ENCODE assay signal across 9 cellular contexts in the genomic region with DNA sequence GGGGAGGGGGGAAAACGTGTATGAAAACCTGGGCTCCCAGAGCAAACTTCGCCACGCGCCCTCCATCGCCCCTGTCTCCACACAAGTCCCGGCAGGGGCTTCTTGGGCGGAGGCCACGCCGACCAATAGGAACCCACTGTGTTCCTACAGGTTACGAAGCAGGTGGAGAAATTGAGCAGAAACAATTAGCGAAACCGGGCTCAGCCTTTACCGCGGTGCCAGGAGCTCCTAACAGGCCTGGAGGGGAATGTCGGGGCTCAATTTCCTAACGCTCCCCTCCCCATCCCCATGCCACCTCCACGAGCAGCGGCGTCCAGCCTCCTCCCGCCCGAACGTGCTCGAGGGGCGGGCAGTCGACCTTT. TPM values are rescaled to one million over a fixed set of nuclear protein-coding genes. Genes with fewer than 3 reads are reported as not detected.
DNase-seq lines count a peak whose midpoint lies in the region; ATAC-seq and TF ChIP-seq lines count a peak whose summit lies in the region.
"Had no signal": no experiment of that assay in that cellular context is flagged by ENCODE, and none has a peak within 500 bp of the region (broad histone marks: within the 10 kb centered on the region; RNA-seq: fewer than 3 reads in every experiment).

No MANE protein-coding gene starts in this region.

- no peak for ATAC-seq in activated CD8-positive, alpha-beta memory T cell treated with anti-CD3 and anti-CD28 coated beads, Interleukin-2, amount 10 ng/mL, durations not matched to agents 7 days and 5 days
- no peak for ATAC-seq in PC-3

- no peak overlapping the region for H3K4me3 Mint-ChIP-seq in activated CD8-positive, alpha-beta memory T cell treated with anti-CD3 and anti-CD28 coated beads, Interleukin-2, amount 10 ng/mL, durations not matched to agents 7 days and 5 days

- intact Hi-C loops in colonic mucosa (cut with DNase I) (no loop called here), PC-3 (cut with micrococcal nuclease) (no loop called here)

- H3K4me1 ChIP-seq in BE2C = no peaks in the 10 kb centered on the region
- H3K4me1 ChIP-seq in colonic mucosa = no peaks in the 10 kb centered on the region
- H3K4me1 ChIP-seq in PC-3 (ENCODE audit: insufficient read depth, low read length) = peaks cover 11% of the 10 kb centered on the region

- peaks cover 11% of the 10 kb centered on the region for H3K4me1 Mint-ChIP-seq in activated CD8-positive, alpha-beta memory T cell treated with anti-CD3 and anti-CD28 coated beads, Interleukin-2, amount 10 ng/mL, durations not matched to agents 7 days and 5 days

- peak overlapping the region; percentile 44 for H3K4me3 ChIP-seq in BE2C (ENCODE audit: low read depth, low read length)
- H3K4me3 ChIP-seq in colonic mucosa = peak overlapping the region; percentile 47
- peak overlapping the region; percentile 86 for H3K4me3 ChIP-seq in neural cell (ENCODE audit: low read length)
- H3K4me3 ChIP-seq in PC-3 (ENCODE audit: low read length) = no peak overlapping the region

- H3K79me2 ChIP-seq in neural cell (replicated peaks; ENCODE audit: insufficient read depth, low read length) (no peaks in the 10 kb centered on the region), PC-3 (ENCODE audit: low read length) (no peaks in the 10 kb centered on the region)

- no peak for TF ChIP-seq RAD21 in neural cell (conservative IDR thresholded peaks at IDR 0.05)

- BruUV-seq in PC-3 (replicated peaks; lab: Mats Ljungman, UMichigan) = no TSS peak

- H4K20me1 ChIP-seq in neural cell (ENCODE audit: insufficient read depth) = no peaks in the 10 kb centered on the region
- H4K20me1 ChIP-seq in PC-3 (ENCODE audit: low read length) = no peaks in the 10 kb centered on the region

- H3K36me3 ChIP-seq in BE2C (no peaks in the 10 kb centered on the region), colonic mucosa (no peaks in the 10 kb centered on the region), neural cell (ENCODE audit: insufficient read depth, low read length) (no peaks in the 10 kb centered on the region), PC-3 (ENCODE audit: low read depth, low read length) (no peaks in the 10 kb centered on the region)

- H3F3A ChIP-seq in neural cell (ENCODE audit: insufficient read depth, low read length, poor library complexity, severe bottlenecking) (no peaks in the 10 kb centered on the region), PC-3 (ENCODE audit: low read length, unreplicated experiment) (no peaks in the 10 kb centered on the region)

- H3K4me2 ChIP-seq in neural cell (ENCODE audit: low read length) (no peak overlapping the region), PC-3 (ENCODE audit: low read length) (no peak overlapping the region)

- H2AFZ ChIP-seq in neural cell (ENCODE audit: low read depth, low read length) (peak overlapping the region; percentile 16), PC-3 (ENCODE audit: low read length) (no peak overlapping the region)

- no peak for TF ChIP-seq EP300 in neural cell (conservative IDR thresholded peaks at IDR 0.05; ENCODE audit: poor library complexity, severe bottlenecking)

- no peaks in the 10 kb centered on the region for H3K9me2 ChIP-seq in neural cell (ENCODE audit: insufficient read depth, low read length)
- no peaks in the 10 kb centered on the region for H3K9me2 ChIP-seq in PC-3 (replicated peaks; ENCODE audit: low read length)

- H3K9me3 ChIP-seq in BE2C (no peaks in the 10 kb centered on the region), colonic mucosa (no peaks in the 10 kb centered on the region), neural cell (ENCODE audit: low read length) (no peaks in the 10 kb centered on the region), PC-3 (ENCODE audit: low read length) (no peaks in the 10 kb centered on the region)

- H3K9ac ChIP-seq in colonic mucosa (ENCODE audit: low read depth in 2 of 2, low read length in 2 of 2) (peak overlapping the region in 1 of 2 donors; percentile 28), neural cell (ENCODE audit: low read length) (no peak overlapping the region), PC-3 (ENCODE audit: low read length) (no peak overlapping the region)

- H3K36me3 Mint-ChIP-seq in activated CD8-positive, alpha-beta memory T cell treated with anti-CD3 and anti-CD28 coated beads, Interleukin-2, amount 10 ng/mL, durations not matched to agents 7 days and 5 days = no peaks in the 10 kb centered on the region

- no peak overlapping the region for H3K27ac Mint-ChIP-seq in activated CD8-positive, alpha-beta memory T cell treated with anti-CD3 and anti-CD28 coated beads, Interleukin-2, amount 10 ng/mL, durations not matched to agents 7 days and 5 days

- H3K27me3 ChIP-seq in BE2C (peaks cover 49% of the 10 kb centered on the region), colonic mucosa (peaks cover 9% of the 10 kb centered on the region), neural cell (ENCODE audit: insufficient read depth, low read depth, low read length) (peaks cover 59% of the 10 kb centered on the region), PC-3 (ENCODE audit: low read length) (peaks cover 64% of the 10 kb centered on the region)

- H3K9me3 Mint-ChIP-seq in activated CD8-positive, alpha-beta memory T cell treated with anti-CD3 and anti-CD28 coated beads, Interleukin-2, amount 10 ng/mL, durations not matched to agents 7 days and 5 days (ENCODE audit: low read depth) = no peaks in the 10 kb centered on the region

- H3K27me3 Mint-ChIP-seq in activated CD8-positive, alpha-beta memory T cell treated with anti-CD3 and anti-CD28 coated beads, Interleukin-2, amount 10 ng/mL, durations not matched to agents 7 days and 5 days = peaks cover 68% of the 10 kb centered on the region

- no peak for TF ChIP-seq CTCF in BE2C (IDR thresholded peaks at IDR 0.05; ENCODE audit: low read depth, low read length)
- TF ChIP-seq CTCF in colonic mucosa (IDR thresholded peaks at IDR 0.05) = no peak
- TF ChIP-seq CTCF in neural cell (IDR thresholded peaks at IDR 0.05; ENCODE audit: poor library complexity, severe bottlenecking) = no peak
- no peak for TF ChIP-seq CTCF in PC-3 (conservative IDR thresholded peaks at IDR 0.05; ENCODE audit: low read depth, low read length)

- no peak overlapping the region for H3K27ac ChIP-seq in colonic mucosa
- no peak overlapping the region for H3K27ac ChIP-seq in neural cell (ENCODE audit: low read length)
- no peak overlapping the region for H3K27ac ChIP-seq in PC-3 (ENCODE audit: low read length)

- CTCF ChIA-PET in activated CD8-positive, alpha-beta memory T cell treated with anti-CD3 and anti-CD28 coated beads, Interleukin-2, amount 10 ng/mL, durations not matched to agents 7 days and 5 days (lab: Charles Lee) = no interaction called here
- CTCF ChIA-PET in PC-3 (lab: Charles Lee) = no interaction called here

- no peak for DNase-seq in BE2C
- peak; percentile 79 for DNase-seq in NCI-H1436 (lab: John Stamatoyannopoulos, UW)
- no peak for DNase-seq in colonic mucosa
- DNase-seq in COLO829 (ENCODE audit: low spot score) = no peak
- DNase-seq in activated CD8-positive, alpha-beta memory T cell treated with anti-CD3 and anti-CD28 coated beads, Interleukin-2, amount 10 ng/mL, durations not matched to agents 7 days and 5 days = no peak
- DNase-seq in PC-3 = no peak
- DNase-seq in activated naive CD4-positive, alpha-beta T cell (lab: John Stamatoyannopoulos, UW) = no peak

- POLR2A ChIA-PET in PC-3 (lab: Charles Lee; ENCODE audit: unreplicated experiment) = no interaction called here

TF ChIP-seq in neural cell, 6 proteins besides CTCF, POLR2A, EP300 and RAD21:
- TF ChIP-seq MXI1 (conservative IDR thresholded peaks at IDR 0.05; ENCODE audit: poor library complexity, severe bottlenecking) = no peak
- TF ChIP-seq SMC3 (conservative IDR thresholded peaks at IDR 0.05; ENCODE audit: poor library complexity) = no peak
- no peak for TF ChIP-seq TAF1 (IDR thresholded peaks at IDR 0.05; ENCODE audit: low read depth)
- TF ChIP-seq EZH2 (IDR thresholded peaks at IDR 0.05; ENCODE audit: borderline replicate concordance, insufficient read depth, low read length, poor library complexity, severe bottlenecking) = no peak
- TF ChIP-seq, protein P1, sequence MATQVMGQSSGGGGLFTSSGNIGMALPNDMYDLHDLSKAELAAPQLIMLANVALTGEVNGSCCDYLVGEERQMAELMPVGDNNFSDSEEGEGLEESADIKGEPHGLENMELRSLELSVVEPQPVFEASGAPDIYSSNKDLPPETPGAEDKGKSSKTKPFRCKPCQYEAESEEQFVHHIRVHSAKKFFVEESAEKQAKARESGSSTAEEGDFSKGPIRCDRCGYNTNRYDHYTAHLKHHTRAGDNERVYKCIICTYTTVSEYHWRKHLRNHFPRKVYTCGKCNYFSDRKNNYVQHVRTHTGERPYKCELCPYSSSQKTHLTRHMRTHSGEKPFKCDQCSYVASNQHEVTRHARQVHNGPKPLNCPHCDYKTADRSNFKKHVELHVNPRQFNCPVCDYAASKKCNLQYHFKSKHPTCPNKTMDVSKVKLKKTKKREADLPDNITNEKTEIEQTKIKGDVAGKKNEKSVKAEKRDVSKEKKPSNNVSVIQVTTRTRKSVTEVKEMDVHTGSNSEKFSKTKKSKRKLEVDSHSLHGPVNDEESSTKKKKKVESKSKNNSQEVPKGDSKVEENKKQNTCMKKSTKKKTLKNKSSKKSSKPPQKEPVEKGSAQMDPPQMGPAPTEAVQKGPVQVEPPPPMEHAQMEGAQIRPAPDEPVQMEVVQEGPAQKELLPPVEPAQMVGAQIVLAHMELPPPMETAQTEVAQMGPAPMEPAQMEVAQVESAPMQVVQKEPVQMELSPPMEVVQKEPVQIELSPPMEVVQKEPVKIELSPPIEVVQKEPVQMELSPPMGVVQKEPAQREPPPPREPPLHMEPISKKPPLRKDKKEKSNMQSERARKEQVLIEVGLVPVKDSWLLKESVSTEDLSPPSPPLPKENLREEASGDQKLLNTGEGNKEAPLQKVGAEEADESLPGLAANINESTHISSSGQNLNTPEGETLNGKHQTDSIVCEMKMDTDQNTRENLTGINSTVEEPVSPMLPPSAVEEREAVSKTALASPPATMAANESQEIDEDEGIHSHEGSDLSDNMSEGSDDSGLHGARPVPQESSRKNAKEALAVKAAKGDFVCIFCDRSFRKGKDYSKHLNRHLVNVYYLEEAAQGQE (IDR thresholded peaks at IDR 0.05; ENCODE audit: borderline replicate concordance) = no peak
- no peak for TF ChIP-seq POLR2AphosphoS5 (IDR thresholded peaks at IDR 0.05)

RNA-seq across cellular contexts. Expression of a gene that starts 0.6 kb away (rescaled TPM):
- not detected for polyA plus RNA-seq in BE2C (2012; ENCODE audit: insufficient read depth, insufficient read length, low read depth)
- total RNA-seq in colonic mucosa (1 to 10 TPM; 9.3 to 10.0 TPM), PC-3 (2014; rRNA removed) (not detected in 2 replicates)
- 0.95 and 1.1 TPM in 2 replicates for polyA plus RNA-seq in neural cell
- 2.1 and 2.9 TPM in 2 replicates for polyA minus RNA-seq in neural cell
- total RNA-seq in activated CD8-positive, alpha-beta memory T cell treated with anti-CD3 and anti-CD28 coated beads, Interleukin-2, amount 10 ng/mL, durations not matched to agents 7 days and 5 days = 10 to 100 TPM in 1 of 2 experiments, under 1 TPM in 1; 0.96 to 11.0 TPM
- total RNA-seq: LHCN-M2 had no signal
